Comparison of ENCODE assay signal across 17 cellular contexts in the genomic region with DNA sequence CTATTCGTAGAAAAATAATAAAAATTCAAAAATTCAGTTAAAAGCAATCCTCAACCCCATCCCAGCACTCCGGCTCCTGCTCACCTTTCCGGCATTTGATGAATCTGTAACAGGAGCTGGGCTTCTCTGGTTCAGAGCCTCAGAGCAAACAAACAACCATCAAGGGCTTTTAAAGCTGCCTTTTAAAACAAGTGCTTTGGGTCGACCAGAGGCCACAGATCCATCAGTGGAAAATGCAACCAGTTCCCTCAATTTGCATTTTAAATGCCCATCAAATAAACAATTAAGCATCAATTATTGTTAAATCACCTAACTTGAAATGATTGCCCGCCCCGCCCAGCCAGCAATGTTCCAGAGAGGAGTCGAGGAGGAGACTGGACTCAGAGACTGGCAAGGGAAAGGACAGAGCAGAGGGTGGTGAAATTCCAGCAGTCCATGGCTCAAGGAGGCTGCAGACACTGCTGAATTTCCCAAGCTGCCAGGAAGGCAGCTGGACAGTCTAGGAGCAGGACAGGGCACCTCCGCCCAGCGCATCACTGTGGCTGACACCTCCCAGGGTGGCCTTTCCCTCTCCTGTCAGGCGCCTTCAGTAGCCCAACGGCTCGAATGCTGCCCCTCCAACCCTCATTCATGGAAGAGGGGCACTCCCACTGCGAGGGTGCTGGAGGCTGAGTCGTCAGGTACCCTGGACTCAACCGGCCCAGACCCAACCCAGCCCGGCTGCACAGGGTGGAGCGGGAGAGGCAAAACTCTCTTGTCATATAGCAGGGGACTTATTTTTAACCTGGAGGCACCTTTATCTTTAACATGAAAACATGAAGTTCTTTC. TPM values are rescaled to one million over a fixed set of nuclear protein-coding genes. Genes with fewer than 3 reads are reported as not detected.
A peak's percentile ranks its signal among the peaks of the same experiment; 100 is the strongest.
DNase-seq lines count a peak whose midpoint lies in the region; ATAC-seq and TF ChIP-seq lines count a peak whose summit lies in the region.
"Had no signal": no experiment of that assay in that cellular context is flagged by ENCODE, and none has a peak within 500 bp of the region (broad histone marks: within the 10 kb centered on the region; RNA-seq: fewer than 3 reads in every experiment).

No MANE protein-coding gene starts in this region.

- DNase-seq in heart left ventricle (no peak), right atrium auricular region (ENCODE audit: low spot score) (no peak), NCI-H526 (lab: John Stamatoyannopoulos, UW) (peak; percentile 77 to 89), left kidney (ENCODE audit: low read depth, low spot score) (peak; percentile 83), uterus (no peak), osteoblast (ENCODE audit: insufficient read length, low spot score, missing footprints) (no peak), NCI-H1048 (lab: John Stamatoyannopoulos, UW) (no peak), NCI-H524 treated with DMSO at 0.1 percent for 48 hours (lab: John Stamatoyannopoulos, UW) (no peak)
- DNase-seq: ACHN; activated CD4-positive, alpha-beta T cell treated with anti-CD3 and anti-CD28 coated beads for 4 hours; activated T-cell treated with anti-CD3 and anti-CD28 coated beads, Interleukin-2, amount 50 U/mL, for 1 hour; adrenal gland; cortex of kidney; IMR-90; lower lobe of right lung; NCI-H1694 had no signal

- peak in 1 of 4 donors; percentile 23 for ATAC-seq in heart left ventricle
- ATAC-seq: lower lobe of right lung had no signal

- no peak overlapping the region for H3K4me2 ChIP-seq in osteoblast (ENCODE audit: insufficient read depth, low read length)

- H3K27me3 ChIP-seq in heart left ventricle (peaks cover 0 to 2% (median 0%) of the 10 kb centered on the region in 9 donors), right atrium auricular region (no peaks in the 10 kb centered on the region), uterus (no peaks in the 10 kb centered on the region), osteoblast (ENCODE audit: insufficient read depth, low read length) (peaks cover 6% of the 10 kb centered on the region)
- H3K27me3 ChIP-seq: adrenal gland had no signal

- H2AFZ ChIP-seq in osteoblast (ENCODE audit: low read length), result no peak overlapping the region

- peaks cover 0 to 6% (median 0%) of the 10 kb centered on the region in 9 donors for H3K36me3 ChIP-seq in heart left ventricle
- H3K36me3 ChIP-seq in right atrium auricular region, result no peaks in the 10 kb centered on the region
- no peaks in the 10 kb centered on the region for H3K36me3 ChIP-seq in uterus
- H3K36me3 ChIP-seq in osteoblast (ENCODE audit: insufficient read depth, low read length), result no peaks in the 10 kb centered on the region
- H3K36me3 ChIP-seq: adrenal gland, lower lobe of right lung had no signal

- no peaks in the 10 kb centered on the region for H3K79me2 ChIP-seq in osteoblast (ENCODE audit: insufficient read depth, low read length)

- H3K4me1 ChIP-seq in heart left ventricle, result peaks cover 4 to 82% (median 46%) of the 10 kb centered on the region in 12 donors
- H3K4me1 ChIP-seq in right atrium auricular region, result peaks cover 0 to 49% of the 10 kb centered on the region in 2 donors
- H3K4me1 ChIP-seq in uterus, result peaks cover 20 to 27% of the 10 kb centered on the region in 2 donors
- H3K4me1 ChIP-seq in osteoblast (ENCODE audit: insufficient read depth, low read length), result no peaks in the 10 kb centered on the region

- no peak for TF ChIP-seq POLR2A in heart left ventricle (IDR thresholded peaks at IDR 0.05)
- no peak for TF ChIP-seq POLR2A in uterus (IDR thresholded peaks at IDR 0.05)

- WGBS in heart left ventricle, 4 donors, result 73 to 80% (median 77%) methylated on average over 17 of the region's 17 CpGs

- intact Hi-C loops in heart left ventricle (cut with DNase I) (no loop called here), uterus (cut with DNase I; ENCODE audit: low total_unique reads) (no loop called here)

- no peaks in the 10 kb centered on the region for H4K20me1 ChIP-seq in osteoblast (ENCODE audit: insufficient read depth, low read length)

- H3K9me3 ChIP-seq in heart left ventricle, result no peaks in the 10 kb centered on the region
- no peaks in the 10 kb centered on the region for H3K9me3 ChIP-seq in right atrium auricular region
- H3K9me3 ChIP-seq in uterus, result no peaks in the 10 kb centered on the region
- H3K9me3 ChIP-seq in osteoblast (ENCODE audit: low read depth, low read length), result no peaks in the 10 kb centered on the region
- H3K9me3 ChIP-seq: adrenal gland, lower lobe of right lung had no signal

- H3K4me3 ChIP-seq in heart left ventricle (no peak overlapping the region), right atrium auricular region (no peak overlapping the region), uterus (no peak overlapping the region), osteoblast (ENCODE audit: insufficient read depth, low read length) (no peak overlapping the region)
- H3K4me3 ChIP-seq: adrenal gland, lower lobe of right lung had no signal

- TF ChIP-seq CTCF in heart left ventricle (IDR thresholded peaks at IDR 0.05) (no peak), right atrium auricular region (IDR thresholded peaks at IDR 0.05) (no peak), uterus (IDR thresholded peaks at IDR 0.05) (no peak), osteoblast (IDR thresholded peaks at IDR 0.05; ENCODE audit: extremely low read depth, low read depth, low read length) (no peak)

- H3K27ac ChIP-seq in heart left ventricle (peak overlapping the region; percentile 31 to 92 (median 61)), right atrium auricular region (no peak overlapping the region), uterus (peak overlapping the region; percentile 75 to 89), osteoblast (ENCODE audit: low read depth, low read length) (no peak overlapping the region)
- H3K27ac ChIP-seq: lower lobe of right lung had no signal

RNA-seq across cellular contexts. Expression of gene FXYD6, which starts 7.4 kb away (rescaled TPM):
- total RNA-seq in heart left ventricle, result 10 to 100 TPM; 24.6 to 51.2 (median 35.0) TPM
- 10 to 100 TPM; 51.2 to 54.0 TPM for polyA plus RNA-seq in heart left ventricle
- 10 to 100 TPM; 28.6 to 42.6 TPM for total RNA-seq in right atrium auricular region
- total RNA-seq in uterus, result 100 to 1,000 TPM in 3 of 4 donors, 10 to 100 TPM in 1; 85.3 to 307 (median 192) TPM
- total RNA-seq in osteoblast, result not detected in 2 replicates
- total RNA-seq: IMR-90; T-helper 1 cell treated with Interleukin-12 subunit alpha and Interleukin-12 subunit beta and Interleukin-4 antibody, amounts not matched to agents 30 ng/mL and 1 ng/mL, for 36 hours had no signal

RNA-seq across cellular contexts. Expression of gene FXYD2, which starts 44.5 kb away (rescaled TPM):
- total RNA-seq in heart left ventricle, result 1 to 10 TPM in 5 of 9 donors, under 1 TPM in 3, not detected in 1; 0.48 to 2.7 (median 1.8) TPM
- 1 to 10 TPM in 1 of 2 donors, under 1 TPM in 1; 0.53 to 1.8 TPM for polyA plus RNA-seq in heart left ventricle
- total RNA-seq in right atrium auricular region, result under 1 TPM; 0.59 to 0.78 TPM
- 10 to 100 TPM in 1 of 4 donors, 1 to 10 TPM in 3; 2.1 to 36.4 (median 6.2) TPM for total RNA-seq in uterus
- not detected in 2 replicates for total RNA-seq in osteoblast
- total RNA-seq: IMR-90 had no signal

Comparison
In these comparisons a context has a peak if more than half of its experiments do, and no peak if none do; other contexts are left out.
1. H3K27ac ChIP-seq: peak in heart left ventricle (12 of 12) and uterus (2 of 2); none in right atrium auricular region (0 of 2) and osteoblast (single experiment).
2. DNase-seq: peak in NCI-H526 (2 of 2) and left kidney (single experiment); none in heart left ventricle (0 of 5), right atrium auricular region (single experiment), uterus (0 of 2), osteoblast (single experiment), NCI-H1048 (single experiment) and NCI-H524 treated with DMSO at 0.1 percent for 48 hours (single experiment).
3. RNA of gene FXYD6, which starts 7.4 kb away (total RNA-seq): 85.3 to 307 TPM in uterus, 28.6 to 42.6 TPM in right atrium auricular region and 24.6 to 51.2 TPM in heart left ventricle; not detected in osteoblast; every median in the first group is over 10 times any median in the second.